In genomic region chr2:104853926-104854506, GRCh38 we compare ENCODE assay signal across 8 cellular contexts. TPM values are rescaled to one million over a fixed set of nuclear protein-coding genes. Genes with fewer than 3 reads are reported as not detected.
A peak's percentile ranks its signal among the peaks of the same experiment; 100 is the strongest.
DNase-seq lines count a peak whose midpoint lies in the region; ATAC-seq and TF ChIP-seq lines count a peak whose summit lies in the region.

TSS of gene POU3F3 (plus strand) at chr2:104854115. CDS start at chr2:104855511, 1,396 bp downstream.

- no peaks in the 10 kb centered on the region for H3K9me2 ChIP-seq in PC-3 (replicated peaks; ENCODE audit: low read length)

- no peak for TF ChIP-seq CTCF in PC-3 (conservative IDR thresholded peaks at IDR 0.05; ENCODE audit: low read depth, low read length)
- no peak for TF ChIP-seq CTCF in left lung (IDR thresholded peaks at IDR 0.05)

- H3K4me3 ChIP-seq in PC-3 (ENCODE audit: low read length) (peak within 1 kb of the TSS; percentile 54), left lung (peak within 1 kb of the TSS; percentile 3 to 25)

- H3K4me2 ChIP-seq in PC-3 (ENCODE audit: low read length), result peak within 1 kb of the TSS; percentile 74

- CTCF ChIA-PET in PC-3 (lab: Charles Lee), result no interaction called here

- peak; percentile 39 for ATAC-seq in GM21576 (IDR thresholded peaks at IDR 0.05; ENCODE audit: unreplicated experiment)
- ATAC-seq in PC-3, result no peak
- peak; percentile 43 for ATAC-seq in left lung
- no peak for ATAC-seq in HG03460 (IDR thresholded peaks at IDR 0.05; ENCODE audit: unreplicated experiment)
- ATAC-seq in GM21529 (IDR thresholded peaks at IDR 0.05; ENCODE audit: unreplicated experiment), result no peak

- H3K79me2 ChIP-seq in PC-3 (ENCODE audit: low read length), result no peaks in the 10 kb centered on the region

- no peak within 1 kb of the TSS for H3K27ac ChIP-seq in PC-3 (ENCODE audit: low read length)
- H3K27ac ChIP-seq in left lung, result no peak within 1 kb of the TSS

- H3K9me3 ChIP-seq in PC-3 (ENCODE audit: low read length) (no peaks in the 10 kb centered on the region), left lung (no peaks in the 10 kb centered on the region)

- DNase-seq in AG08396 (ENCODE audit: low spot score) (peak; percentile 60), PC-3 (no peak), cerebellum (ENCODE audit: low spot score) (peak; percentile 89), left lung (peak in 1 of 2 donors; percentile 83)
- peak; percentile 17 to 21 for DNase-seq in stimulated activated CD8-positive, alpha-beta memory T cell treated with anti-CD3 and anti-CD28 coated beads, Interleukin-4, amount 100 ng/mL, for 4 hours (ENCODE audit: low read depth in 2 of 2, low spot score in 1 of 2)

- H3F3A ChIP-seq in PC-3 (ENCODE audit: low read length, unreplicated experiment), result no peaks in the 10 kb centered on the region

- no peak within 1 kb of the TSS for H3K9ac ChIP-seq in PC-3 (ENCODE audit: low read length)

- H3K4me1 ChIP-seq in PC-3 (ENCODE audit: insufficient read depth, low read length) (peaks cover 4% of the 10 kb centered on the region; the same call in 1 of the 2 replicates), left lung (peaks cover 8 to 54% of the 10 kb centered on the region in 2 donors)

- H3K36me3 ChIP-seq in PC-3 (ENCODE audit: low read depth, low read length), result no peaks in the 10 kb centered on the region
- no peaks in the 10 kb centered on the region for H3K36me3 ChIP-seq in left lung

- BruUV-seq in PC-3 (replicated peaks; lab: Mats Ljungman, UMichigan), result no TSS peak

- POLR2A ChIA-PET in PC-3 (lab: Charles Lee; ENCODE audit: unreplicated experiment), result no interaction called here

- no peaks in the 10 kb centered on the region for H4K20me1 ChIP-seq in PC-3 (ENCODE audit: low read length)

- no peak within 1 kb of the TSS for H2AFZ ChIP-seq in PC-3 (ENCODE audit: low read length)

- peaks cover 54% of the 10 kb centered on the region for H3K27me3 ChIP-seq in PC-3 (ENCODE audit: low read length)
- H3K27me3 ChIP-seq in left lung, result peaks cover 81 to 92% of the 10 kb centered on the region in 2 donors

- intact Hi-C loops in PC-3 (cut with micrococcal nuclease) (no loop called here), left lung (cut with DNase I) (no loop called here)

RNA-seq across cellular contexts. Expression of gene POU3F3, which starts in this region (rescaled TPM):
- not detected in 2 replicates for total RNA-seq in PC-3 (2014; rRNA removed)
- total RNA-seq in cerebellum, result 30.7 TPM
- total RNA-seq in left lung, result not detected

Comparison
In these comparisons a context has a peak if more than half of its experiments do, and no peak if none do; other contexts are left out.
1. RNA of gene POU3F3 (total RNA-seq): 30.7 TPM in cerebellum (single experiment); not detected in PC-3 and not detected in left lung; every median in the first group is over 10 times any median in the second.
2. Peak in ATAC-seq and H3K4me3 ChIP-seq in left lung; RNA of the gene not detected or under 1 TPM.